ENCODE assay signal across 37 cellular contexts in the genomic region with DNA sequence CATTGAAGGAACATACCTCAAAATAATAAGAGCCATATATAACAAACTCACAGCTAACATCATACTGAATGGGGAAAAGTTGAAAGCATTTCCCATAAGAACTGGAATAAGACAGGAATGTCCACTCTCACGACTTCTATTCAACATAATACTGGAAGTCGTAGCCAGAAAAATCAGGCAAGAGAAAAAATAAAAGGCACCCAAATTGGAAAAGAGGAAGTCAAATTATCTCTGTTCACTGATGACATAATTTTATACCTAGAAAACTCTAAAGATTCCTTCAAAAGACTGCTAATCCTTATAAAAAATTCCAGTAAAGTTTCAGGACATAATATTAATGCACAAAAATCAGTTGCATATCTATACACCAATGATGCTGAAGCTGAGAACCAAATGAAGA. TPM values are rescaled to one million over a fixed set of nuclear protein-coding genes. Genes with fewer than 3 reads are reported as not detected.
"Had no signal": no experiment of that assay in that cellular context is flagged by ENCODE, and none has a peak within 500 bp of the region (broad histone marks: within the 10 kb centered on the region; RNA-seq: fewer than 3 reads in every experiment).

No MANE protein-coding gene starts in this region.

- H3K4me2 ChIP-seq: KMS-11 had no signal

- H3K27ac ChIP-seq: KMS-11 had no signal

- H3K36me3 ChIP-seq: MG63 had no signal

- H3K4me3 ChIP-seq: MG63 had no signal

- H3K9ac ChIP-seq: KMS-11 had no signal

- H3K27me3 ChIP-seq: MG63 had no signal

- H3K9me3 ChIP-seq: MG63 had no signal

- DNase-seq: Karpas-422, Kasumi-1, KG1, MG63, MM.1S, MV-4-11, NCI-H1048, NCI-H1092, NCI-H1092 treated with DMSO at 0.1 percent for 48 hours, NCI-H1105, NCI-H1105 treated with DMSO at 0.1 percent for 48 hours, NCI-H1417, NCI-H1417 treated with DMSO at 0.1 percent for 48 hours, NCI-H1436, NCI-H1436 treated with DMSO at 0.1 percent for 48 hours, NCI-H146, NCI-H1694, NCI-H1694 treated with DMSO at 0.1 percent for 48 hours, NCI-H187, NCI-H187 treated with DMSO at 0.1 percent for 48 hours, NCI-H1930, NCI-H2029, NCI-H2029 treated with DMSO at 0.1 percent for 48 hours, NCI-H2081, NCI-H2081 treated with DMSO at 0.1 percent for 48 hours, NCI-H2107, NCI-H2171, NCI-H2171 treated with DMSO at 0.1 percent for 48 hours, NCI-H2227 treated with DMSO at 0.1 percent for 48 hours, NCI-H226, NCI-H345, NCI-H446 treated with DMSO at 0.1 percent for 48 hours, NCI-H510A, NCI-H510A treated with DMSO at 0.1 percent for 48 hours had no signal

RNA-seq across cellular contexts. Expression of a gene that starts 34.9 kb away (rescaled TPM):
- total RNA-seq: LHCN-M2, NCI-H460 had no signal
